In genomic region chr16:49698931-49699715, GRCh38 we compare ENCODE assay signal across 1 cellular context.
TF ChIP-seq lines count a peak whose summit lies in the region.

No MANE protein-coding gene starts in this region.

TF ChIP-seq in endothelial cell of umbilical vein, 7 proteins besides CTCF, POLR2A, EP300 and RAD21 (continued from another document):
- no peak for TF ChIP-seq MAX (IDR thresholded peaks at IDR 0.05; ENCODE audit: insufficient read depth, insufficient read length)
